In genomic region chr14:76168531-76168930, GRCh38 we compare ENCODE assay signal across 1 cellular context.
TF ChIP-seq lines count a peak whose summit lies in the region.

No MANE protein-coding gene starts in this region.

TF ChIP-seq in H1, 55 proteins besides CTCF, POLR2A, EP300 and RAD21:
- TF ChIP-seq ASH2L (IDR thresholded peaks at IDR 0.05; ENCODE audit: low read length) (no peak), SIX5 (IDR thresholded peaks at IDR 0.05; ENCODE audit: low read depth, low read length) (no peak), USF2 (IDR thresholded peaks at IDR 0.05; ENCODE audit: low read length) (no peak), CHD1 (IDR thresholded peaks at IDR 0.05; ENCODE audit: low read depth, low read length) (no peak), HDAC6 (IDR thresholded peaks at IDR 0.05; ENCODE audit: low read depth, low read length) (no peak), SUZ12 (IDR thresholded peaks at IDR 0.05; ENCODE audit: low read length) (no peak), ATF2 (IDR thresholded peaks at IDR 0.05; ENCODE audit: low read length) (no peak), ZNF274 (IDR thresholded peaks at IDR 0.05; ENCODE audit: borderline replicate concordance, extremely low read depth, low read length) (no peak), EGR1 (IDR thresholded peaks at IDR 0.05; ENCODE audit: borderline replicate concordance, low read depth, low read length) (no peak), CBX8 (IDR thresholded peaks at IDR 0.05; ENCODE audit: borderline replicate concordance, low read depth, low read length) (no peak), RBBP5 (IDR thresholded peaks at IDR 0.05; ENCODE audit: borderline replicate concordance, low read depth, low read length) (no peak), PHF8 (conservative IDR thresholded peaks at IDR 0.05; ENCODE audit: low read depth, low read length) (no peak), SP4 (IDR thresholded peaks at IDR 0.05; ENCODE audit: low read length) (no peak), SRF (IDR thresholded peaks at IDR 0.05; ENCODE audit: low read depth, low read length) (no peak), SIRT6 (IDR thresholded peaks at IDR 0.05; ENCODE audit: low read length) (no peak), CBX5 (IDR thresholded peaks at IDR 0.05; ENCODE audit: low read depth, low read length) (no peak)
- TF ChIP-seq, protein P1, sequence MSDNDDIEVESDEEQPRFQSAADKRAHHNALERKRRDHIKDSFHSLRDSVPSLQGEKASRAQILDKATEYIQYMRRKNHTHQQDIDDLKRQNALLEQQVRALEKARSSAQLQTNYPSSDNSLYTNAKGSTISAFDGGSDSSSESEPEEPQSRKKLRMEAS (IDR thresholded peaks at IDR 0.05): no peak
